Comparison of ENCODE assay signal across 1 cellular context in the genomic region with DNA sequence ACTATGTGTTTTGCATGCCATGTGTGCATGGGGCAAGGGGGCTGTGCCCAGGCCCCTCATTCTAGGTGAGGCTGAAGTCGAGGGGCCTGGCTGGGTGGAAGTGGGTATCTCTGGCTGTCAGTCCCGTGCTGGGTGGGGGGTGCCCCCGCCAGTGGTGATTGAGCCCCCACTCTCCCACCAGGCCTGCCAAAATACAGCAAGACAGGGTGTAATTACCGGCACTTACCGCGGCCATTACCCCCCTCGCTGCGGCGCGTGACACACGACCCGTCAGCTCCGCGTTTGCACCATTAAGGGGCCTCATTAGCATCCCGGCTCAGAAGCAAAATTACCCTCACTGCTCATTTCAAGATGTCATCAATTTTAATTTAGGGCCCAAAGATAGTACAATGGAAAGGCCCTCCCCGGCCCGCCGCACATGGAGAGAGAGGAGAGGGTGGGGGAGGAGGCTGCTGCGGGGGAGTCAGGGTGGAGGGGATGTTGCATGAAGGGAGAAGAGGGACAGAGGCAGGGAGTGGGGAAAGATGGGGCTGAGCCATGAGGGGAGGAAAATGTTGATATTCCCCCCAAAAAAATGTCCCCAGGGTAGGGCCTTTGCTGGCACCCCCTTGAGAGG.
TF ChIP-seq lines count a peak whose summit lies in the region.

No MANE protein-coding gene starts in this region.

TF ChIP-seq in SK-N-SH treated with all-trans-retinoic acid at 6 μM for 48 hours, 23 proteins besides CTCF, POLR2A, EP300 and RAD21 (continued from another document):
- TF ChIP-seq OSR1 (CRISPR knock-in tag; IDR thresholded peaks at IDR 0.05) (no peak), CSDC2 (CRISPR knock-in tag; IDR thresholded peaks at IDR 0.05) (no peak), TCF4 (CRISPR knock-in tag; IDR thresholded peaks at IDR 0.05; ENCODE audit: borderline replicate concordance) (no peak), ZNF70 (CRISPR knock-in tag; IDR thresholded peaks at IDR 0.05) (no peak), BACH2 (CRISPR knock-in tag; IDR thresholded peaks at IDR 0.05; ENCODE audit: borderline replicate concordance) (no peak), ZC3H10 (CRISPR knock-in tag; IDR thresholded peaks at IDR 0.05) (no peak), PPARA (CRISPR knock-in tag; IDR thresholded peaks at IDR 0.05; ENCODE audit: borderline replicate concordance) (no peak), ZNF8 (CRISPR knock-in tag; IDR thresholded peaks at IDR 0.05) (no peak), SNAI2 (CRISPR knock-in tag; IDR thresholded peaks at IDR 0.05) (no peak), ISL1 (CRISPR knock-in tag; IDR thresholded peaks at IDR 0.05) (no peak), RARB (CRISPR knock-in tag; IDR thresholded peaks at IDR 0.05) (no peak), ARNTL (CRISPR knock-in tag; IDR thresholded peaks at IDR 0.05; ENCODE audit: borderline replicate concordance, low read depth) (no peak), ESRRG (CRISPR knock-in tag; IDR thresholded peaks at IDR 0.05) (no peak), ZFP3 (CRISPR knock-in tag; IDR thresholded peaks at IDR 0.05) (no peak), TOX (CRISPR knock-in tag; IDR thresholded peaks at IDR 0.05; ENCODE audit: borderline replicate concordance) (no peak)
- TF ChIP-seq, protein P1, sequence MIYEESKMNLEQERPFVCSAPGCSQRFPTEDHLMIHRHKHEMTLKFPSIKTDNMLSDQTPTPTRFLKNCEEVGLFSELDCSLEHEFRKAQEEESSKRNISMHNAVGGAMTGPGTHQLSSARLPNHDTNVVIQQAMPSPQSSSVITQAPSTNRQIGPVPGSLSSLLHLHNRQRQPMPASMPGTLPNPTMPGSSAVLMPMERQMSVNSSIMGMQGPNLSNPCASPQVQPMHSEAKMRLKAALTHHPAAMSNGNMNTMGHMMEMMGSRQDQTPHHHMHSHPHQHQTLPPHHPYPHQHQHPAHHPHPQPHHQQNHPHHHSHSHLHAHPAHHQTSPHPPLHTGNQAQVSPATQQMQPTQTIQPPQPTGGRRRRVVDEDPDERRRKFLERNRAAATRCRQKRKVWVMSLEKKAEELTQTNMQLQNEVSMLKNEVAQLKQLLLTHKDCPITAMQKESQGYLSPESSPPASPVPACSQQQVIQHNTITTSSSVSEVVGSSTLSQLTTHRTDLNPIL (CRISPR knock-in tag; IDR thresholded peaks at IDR 0.05; ENCODE audit: low read depth), result no peak
